ENCODE assay signal across 23 cellular contexts in the genomic region with DNA sequence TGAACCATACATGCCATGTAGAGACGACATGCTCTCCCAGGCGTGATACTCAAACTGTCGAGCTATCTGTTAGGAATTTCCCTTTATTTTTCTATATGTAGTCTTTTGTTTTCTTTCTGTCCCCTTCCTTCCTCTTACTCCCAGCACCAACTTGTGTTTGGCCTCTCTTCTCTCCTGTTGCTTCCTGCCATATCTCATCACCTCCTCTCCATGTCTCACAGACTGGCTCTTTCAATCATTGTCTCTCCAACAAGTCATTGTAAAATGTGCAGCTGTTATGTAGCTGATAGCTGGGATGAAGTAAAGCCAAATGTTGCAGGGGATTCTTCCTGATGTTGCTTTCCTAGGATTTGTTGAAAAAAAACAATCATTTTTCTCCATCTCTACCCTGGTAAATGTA.
DNase-seq lines count a peak whose midpoint lies in the region; ATAC-seq and TF ChIP-seq lines count a peak whose summit lies in the region.
"Had no signal": no experiment of that assay in that cellular context is flagged by ENCODE, and none has a peak within 500 bp of the region (broad histone marks: within the 10 kb centered on the region; RNA-seq: fewer than 3 reads in every experiment).

No MANE protein-coding gene starts in this region.

- H3K27ac Mint-ChIP-seq in Caco-2 (ENCODE audit: unreplicated experiment) (peak overlapping the region; percentile 77), endodermal cell (peak overlapping the region; percentile 80), nephron progenitor cell (peak overlapping the region; percentile 86)
- H3K27ac Mint-ChIP-seq: activated CD4-positive, alpha-beta T cell treated with anti-CD3 and anti-CD28 coated beads for 36 hours; activated CD8-positive, alpha-beta memory T cell treated with anti-CD3 and anti-CD28 coated beads, Interleukin-2, amount 10 ng/mL, durations not matched to agents 7 days and 5 days; CD8-positive, alpha-beta T cell had no signal

- BruUV-seq in Caco-2 (replicated peaks; lab: Mats Ljungman, UMichigan) = no TSS peak

- H3K36me3 Mint-ChIP-seq in Caco-2 (ENCODE audit: insufficient read depth, unreplicated experiment) = no peaks in the 10 kb centered on the region
- H3K36me3 Mint-ChIP-seq in endodermal cell (ENCODE audit: low read depth) = peaks cover 11% of the 10 kb centered on the region
- H3K36me3 Mint-ChIP-seq in nephron progenitor cell (ENCODE audit: low read depth) = peaks cover 63% of the 10 kb centered on the region

- peak overlapping the region; percentile 84 for H3K27ac ChIP-seq in endodermal cell (ENCODE audit: low read depth, low read length)
- H3K27ac ChIP-seq: ovary, stomach, upper lobe of left lung had no signal

- H3K27me3 Mint-ChIP-seq in Caco-2 (ENCODE audit: insufficient read depth, unreplicated experiment) = no peaks in the 10 kb centered on the region
- H3K27me3 Mint-ChIP-seq in endodermal cell (ENCODE audit: insufficient read depth) = no peaks in the 10 kb centered on the region
- H3K27me3 Mint-ChIP-seq in nephron progenitor cell (ENCODE audit: low read depth, poor library complexity) = no peaks in the 10 kb centered on the region
- H3K27me3 Mint-ChIP-seq: activated CD4-positive, alpha-beta T cell treated with anti-CD3 and anti-CD28 coated beads for 36 hours; activated CD8-positive, alpha-beta memory T cell treated with anti-CD3 and anti-CD28 coated beads, Interleukin-2, amount 10 ng/mL, durations not matched to agents 7 days and 5 days had no signal

- DNase-seq in Caco-2 = no peak
- DNase-seq in LHCN-M2 (ENCODE audit: low read depth) = peak; percentile 42
- DNase-seq in endodermal cell = no peak
- no peak for DNase-seq in nephron progenitor cell
- DNase-seq in NCI-H526 treated with DMSO at 0.1 percent for 48 hours (lab: John Stamatoyannopoulos, UW) = no peak
- DNase-seq in NCI-H748 treated with DMSO at 0.1 percent for 48 hours (lab: John Stamatoyannopoulos, UW) = no peak
- no peak for DNase-seq in NCI-H345 treated with DMSO at 0.1 percent for 48 hours (lab: John Stamatoyannopoulos, UW; ENCODE audit: unreplicated experiment)
- DNase-seq: activated CD4-positive, alpha-beta T cell treated with anti-CD3 and anti-CD28 coated beads for 36 hours; activated CD8-positive, alpha-beta memory T cell treated with anti-CD3 and anti-CD28 coated beads, Interleukin-2, amount 10 ng/mL, durations not matched to agents 7 days and 5 days; activated effector memory CD4-positive, alpha-beta T cell treated with Interleukin-2 at 50 U/mL for 16 hours; CD8-positive, alpha-beta T cell; cerebellar nuclear complex; DND-41; mucosa of descending colon; NCI-H1436; NCI-H2171 treated with DMSO at 0.1 percent for 48 hours; ovary; stimulated activated CD4-positive, alpha-beta T cell treated with anti-CD3 and anti-CD28 coated beads, Interleukin-1b, Interleukin-23, amount 100 ng/mL, for 48 hours; stomach; upper lobe of left lung had no signal

- POLR2A ChIA-PET in Caco-2 (lab: Charles Lee) = no interaction called here

- H3K4me1 Mint-ChIP-seq in Caco-2 (ENCODE audit: low read depth, unreplicated experiment) = peaks cover 16% of the 10 kb centered on the region
- H3K4me1 Mint-ChIP-seq in endodermal cell = peaks cover 45% of the 10 kb centered on the region
- H3K4me1 Mint-ChIP-seq in nephron progenitor cell = peaks cover 47% of the 10 kb centered on the region

- H3K4me1 ChIP-seq in Caco-2 (0 out of 2 replicates have a peak, but pooled peaks cover 3% of the 10 kb centered on the region), endodermal cell (ENCODE audit: control insufficient read depth, insufficient read depth, low read length) (peaks cover 18% of the 10 kb centered on the region)

- intact Hi-C loops in Caco-2 (cut with micrococcal nuclease; ENCODE audit: unreplicated experiment) = no loop called here

- no peaks in the 10 kb centered on the region for H3K36me3 ChIP-seq in Caco-2 (ENCODE audit: control insufficient read depth, insufficient read depth, low read length)
- peaks cover 40% of the 10 kb centered on the region for H3K36me3 ChIP-seq in endodermal cell (ENCODE audit: control insufficient read depth, insufficient read depth, low read length)
- H3K36me3 ChIP-seq: ovary had no signal

- H3K4me3 Mint-ChIP-seq in Caco-2 (ENCODE audit: unreplicated experiment) (no peak overlapping the region), endodermal cell (no peak overlapping the region), nephron progenitor cell (no peak overlapping the region)
- H3K4me3 Mint-ChIP-seq: activated CD4-positive, alpha-beta T cell treated with anti-CD3 and anti-CD28 coated beads for 36 hours; activated CD8-positive, alpha-beta memory T cell treated with anti-CD3 and anti-CD28 coated beads, Interleukin-2, amount 10 ng/mL, durations not matched to agents 7 days and 5 days; CD8-positive, alpha-beta T cell had no signal

- peak overlapping the region; percentile 33 for H3K9ac ChIP-seq in endodermal cell (ENCODE audit: extremely low read depth, low read length, poor library complexity, severe bottlenecking)

- H3K4me3 ChIP-seq in Caco-2 (ENCODE audit: low read depth, low read length) (no peak overlapping the region), endodermal cell (ENCODE audit: low read length) (no peak overlapping the region)
- H3K4me3 ChIP-seq: mucosa of descending colon, ovary, stomach, upper lobe of left lung had no signal

- H3K9me3 Mint-ChIP-seq in Caco-2 (ENCODE audit: unreplicated experiment) (no peaks in the 10 kb centered on the region), endodermal cell (no peaks in the 10 kb centered on the region), nephron progenitor cell (no peaks in the 10 kb centered on the region)
- H3K9me3 Mint-ChIP-seq: CD8-positive, alpha-beta T cell had no signal

- WGBS in endodermal cell (ENCODE audit: insufficient coverage in 1 of 2, insufficient read length in 1 of 2), 2 experiments = 91 to 100% methylated on average over 1 to 3 of the region's 3 CpGs

- no peak for ATAC-seq in GM21360 (IDR thresholded peaks at IDR 0.05; ENCODE audit: unreplicated experiment)
- ATAC-seq: activated CD4-positive, alpha-beta T cell treated with anti-CD3 and anti-CD28 coated beads for 36 hours; activated CD8-positive, alpha-beta memory T cell treated with anti-CD3 and anti-CD28 coated beads, Interleukin-2, amount 10 ng/mL, durations not matched to agents 7 days and 5 days; CD8-positive, alpha-beta T cell; left lobe of liver; mucosa of descending colon; sciatic nerve had no signal

- H3K9me3 ChIP-seq in Caco-2 = no peaks in the 10 kb centered on the region
- H3K9me3 ChIP-seq in endodermal cell (ENCODE audit: control insufficient read depth, low read length) = no peaks in the 10 kb centered on the region
- H3K9me3 ChIP-seq: mucosa of descending colon, ovary, stomach, upper lobe of left lung had no signal

- H3K27me3 ChIP-seq in Caco-2 (replicated peaks; ENCODE audit: control insufficient read depth, insufficient read depth, low read length) = no peaks in the 10 kb centered on the region
- H3K27me3 ChIP-seq in endodermal cell (ENCODE audit: control insufficient read depth, insufficient read depth, low read length, poor library complexity, severe bottlenecking) = no peaks in the 10 kb centered on the region
- H3K27me3 ChIP-seq: ovary, stomach, upper lobe of left lung had no signal

- TF ChIP-seq CTCF in Caco-2 (IDR thresholded peaks at IDR 0.05; ENCODE audit: insufficient read depth in 1 of 2, low read depth in 1 of 2, low read length in 1 of 2, severe bottlenecking in 1 of 2, unreplicated experiment in 1 of 2) (no peak), endodermal cell (conservative IDR thresholded peaks at IDR 0.05) (no peak), nephron progenitor cell (IDR thresholded peaks at IDR 0.05) (no peak)

- CTCF ChIA-PET in Caco-2 (lab: Charles Lee) = no interaction called here
